ENCODE assay signal across 14 cellular contexts in genomic region chr2:129915303-129915840, GRCh38.
"Had no signal": no experiment of that assay in that cellular context is flagged by ENCODE, and none has a peak within 500 bp of the region (broad histone marks: within the 10 kb centered on the region; RNA-seq: fewer than 3 reads in every experiment).

No MANE protein-coding gene starts in this region.

- H3K36me3 ChIP-seq: cardiac muscle cell, prostate gland, sigmoid colon had no signal

- H3K27me3 ChIP-seq: sigmoid colon had no signal

- ATAC-seq: left colon, natural killer cell had no signal

- H3K27ac Mint-ChIP-seq: immature natural killer cell, natural killer cell had no signal

- H3K4me3 Mint-ChIP-seq: immature natural killer cell, natural killer cell had no signal

- H3K4me3 ChIP-seq: cardiac muscle cell, prostate gland, sigmoid colon had no signal

- H3K27ac ChIP-seq: cardiac muscle cell, prostate gland, sigmoid colon had no signal

- H3K4me1 ChIP-seq: prostate gland, sigmoid colon had no signal

- H3K4me1 Mint-ChIP-seq: immature natural killer cell, natural killer cell had no signal

- DNase-seq: activated CD4-positive, alpha-beta T cell treated with anti-CD3 and anti-CD28 coated beads, Interleukin-2, amount 50 U/mL, for 4 hours; activated CD4-positive, CD25-positive, alpha-beta regulatory T cell treated with anti-CD3 and anti-CD28 coated beads, Interleukin-2, amount 50 U/mL, for 72 hours; activated T-cell treated with anti-CD3 and anti-CD28 coated beads, Interleukin-2, amount 50 U/mL, for 48 hours; cortex of kidney; effector memory CD4-positive, alpha-beta T cell; immature natural killer cell; left colon; mammary epithelial cell; natural killer cell; sigmoid colon; stimulated activated CD4-positive, alpha-beta T cell treated with anti-CD3 and anti-CD28 coated beads, Interleukin-2, amount 100 ng/mL, for 24 hours; stimulated activated naive CD4-positive, alpha-beta T cell had no signal
